17 cellular contexts compared by ENCODE assay signal in genomic region chr2:234256516-234256915, GRCh38.
"Had no signal": no experiment of that assay in that cellular context is flagged by ENCODE, and none has a peak within 500 bp of the region (broad histone marks: within the 10 kb centered on the region; RNA-seq: fewer than 3 reads in every experiment).

No MANE protein-coding gene starts in this region.

- H3K4me3 Mint-ChIP-seq: activated CD4-positive, alpha-beta T cell treated with anti-CD3 and anti-CD28 coated beads, Interleukin-2, amount 10 ng/mL, durations not matched to agents 7 days and 5 days; activated naive CD8-positive, alpha-beta T cell treated with anti-CD3 and anti-CD28 coated beads for 36 hours; dendritic cell treated with granulocyte-macrophage colony-stimulating factor and Interleukin-4, amounts not matched to agents 40 ng/mL and 50 ng/mL, for 4 days; nephron; stimulated activated naive B cell treated with anti-CD40 and anti-IgM and Interleukin-4, amounts not matched to agents 10 μg/mL and 1 μg/mL and 100 μg/mL, for 72 hours; T-helper 17 cell had no signal

- H3K27ac Mint-ChIP-seq: activated CD4-positive, alpha-beta T cell treated with anti-CD3 and anti-CD28 coated beads, Interleukin-2, amount 10 ng/mL, durations not matched to agents 7 days and 5 days; activated naive CD8-positive, alpha-beta T cell treated with anti-CD3 and anti-CD28 coated beads for 36 hours; dendritic cell treated with granulocyte-macrophage colony-stimulating factor and Interleukin-4, amounts not matched to agents 40 ng/mL and 50 ng/mL, for 4 days; nephron; progenitor cell of endocrine pancreas; stimulated activated naive B cell treated with anti-CD40 and anti-IgM and Interleukin-4, amounts not matched to agents 10 μg/mL and 1 μg/mL and 100 μg/mL, for 72 hours; T-helper 17 cell had no signal

- H3K9me3 Mint-ChIP-seq: dendritic cell treated with granulocyte-macrophage colony-stimulating factor and Interleukin-4, amounts not matched to agents 40 ng/mL and 50 ng/mL, for 4 days; nephron; stimulated activated naive B cell treated with anti-CD40 and anti-IgM and Interleukin-4, amounts not matched to agents 10 μg/mL and 1 μg/mL and 100 μg/mL, for 72 hours had no signal

- H3K9me3 ChIP-seq: body of pancreas, right atrium auricular region, tibial artery, uterus had no signal

- H3K4me3 ChIP-seq: body of pancreas, right atrium auricular region, tibial artery, uterus had no signal

- DNase-seq: activated CD4-positive, alpha-beta T cell treated with anti-CD3 and anti-CD28 coated beads, Interleukin-2, amount 10 ng/mL, durations not matched to agents 7 days and 5 days; activated CD8-positive, alpha-beta memory T cell treated with anti-CD3 and anti-CD28 coated beads for 24 hours; activated naive CD8-positive, alpha-beta T cell treated with anti-CD3 and anti-CD28 coated beads for 36 hours; amygdala; body of pancreas; effector memory CD4-positive, alpha-beta T cell; head of caudate nucleus; stimulated activated CD4-positive, alpha-beta T cell treated with anti-CD3 and anti-CD28 coated beads, Interleukin-2, amount 100 ng/mL, for 48 hours; stimulated activated naive B cell treated with anti-CD40 and anti-IgM and Interleukin-4, amounts not matched to agents 10 μg/mL and 1 μg/mL and 100 μg/mL, for 72 hours; T-helper 17 cell; tibial artery; uterus had no signal

- ATAC-seq: body of pancreas; left lobe of liver; stimulated activated naive B cell treated with anti-CD40 and anti-IgM and Interleukin-4, amounts not matched to agents 10 μg/mL and 1 μg/mL and 100 μg/mL, for 72 hours; T-helper 17 cell had no signal

- H3K36me3 Mint-ChIP-seq: activated naive CD8-positive, alpha-beta T cell treated with anti-CD3 and anti-CD28 coated beads for 36 hours had no signal

- H3K36me3 ChIP-seq: right atrium auricular region, tibial artery, uterus had no signal

- H3K27me3 Mint-ChIP-seq: activated CD4-positive, alpha-beta T cell treated with anti-CD3 and anti-CD28 coated beads, Interleukin-2, amount 10 ng/mL, durations not matched to agents 7 days and 5 days; activated naive CD8-positive, alpha-beta T cell treated with anti-CD3 and anti-CD28 coated beads for 36 hours had no signal

- H3K4me1 ChIP-seq: right atrium auricular region, uterus had no signal

- H3K27ac ChIP-seq: body of pancreas, right atrium auricular region, tibial artery, uterus had no signal

- H3K27me3 ChIP-seq: body of pancreas, right atrium auricular region, uterus had no signal
